In the genomic region with DNA sequence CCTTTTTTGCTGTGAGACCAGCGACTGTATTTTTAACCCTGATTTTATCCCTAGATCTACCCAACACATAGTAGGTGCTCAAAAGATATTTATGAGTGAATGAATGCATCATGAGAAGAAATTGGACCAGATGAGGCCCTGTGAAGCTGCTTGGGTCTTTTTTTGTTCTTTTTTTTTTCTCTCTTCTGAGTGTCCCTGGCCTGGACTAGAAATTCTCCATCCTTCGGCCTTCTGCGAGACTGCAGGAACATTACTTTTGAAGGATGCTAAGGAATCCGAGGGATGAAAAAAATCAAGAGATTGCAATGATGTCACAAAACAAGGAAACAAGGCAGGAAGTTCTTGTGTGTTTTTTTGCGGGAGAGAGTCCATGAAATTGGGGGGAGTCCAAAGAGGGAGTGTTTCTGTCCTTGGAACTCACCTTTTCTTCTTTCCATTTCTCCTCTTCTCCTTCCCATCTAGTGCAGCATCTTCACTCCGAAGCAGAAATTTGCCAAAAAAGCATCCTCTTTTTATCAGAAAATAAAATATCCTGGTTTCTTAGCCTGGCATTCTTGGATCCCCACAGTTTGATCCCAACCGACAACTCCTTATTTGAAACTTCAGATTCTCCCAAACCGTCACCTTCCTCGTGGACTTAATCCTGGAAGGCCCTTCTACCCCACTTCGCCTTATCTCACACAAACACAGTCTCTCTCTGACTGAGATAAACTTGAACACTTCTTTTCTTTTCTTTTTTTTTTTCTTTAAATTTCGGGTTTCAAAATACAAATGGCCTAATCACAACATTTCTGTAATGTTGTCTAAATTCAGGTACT, we compare ENCODE assay signal across 8 cellular contexts. TPM values are rescaled to one million over a fixed set of nuclear protein-coding genes. Genes with fewer than 3 reads are reported as not detected.
DNase-seq lines count a peak whose midpoint lies in the region; ATAC-seq, FAIRE-seq and TF ChIP-seq lines count a peak whose summit lies in the region.

No MANE protein-coding gene starts in this region.

- peak; percentile 59 for DNase-seq in EL
- no peak for DNase-seq in NB4 (ENCODE audit: low read depth)
- peak; percentile 20 for DNase-seq in bronchial epithelial cell (ENCODE audit: low read depth)
- DNase-seq in right lobe of liver, result no peak
- DNase-seq in tibial nerve (ENCODE audit: low spot score in 2 of 2), result no peak
- no peak for DNase-seq in GM10248 (ENCODE audit: extremely low spot score)

- peak overlapping the region; percentile 82 to 94 (median 91) for H3K27ac ChIP-seq in right lobe of liver
- H3K27ac ChIP-seq in tibial nerve, result peak overlapping the region; percentile 90 to 97 (median 96)

- ATAC-seq in right lobe of liver, result peak in 2 of 4 donors; percentile 2 to 19
- ATAC-seq in HG03196 (IDR thresholded peaks at IDR 0.05; ENCODE audit: unreplicated experiment), result no peak
- ATAC-seq in HG03565 (IDR thresholded peaks at IDR 0.05; ENCODE audit: unreplicated experiment), result no peak

- TF ChIP-seq POLR2A in NB4 (IDR thresholded peaks at IDR 0.05; ENCODE audit: extremely low read depth, insufficient read length), result no peak
- TF ChIP-seq POLR2A in right lobe of liver (IDR thresholded peaks at IDR 0.05), result no peak
- no peak for TF ChIP-seq POLR2A in tibial nerve (IDR thresholded peaks at IDR 0.05)

- POLR2A ChIA-PET in GM10248 (lab: Yijun Ruan, JAX), result interaction anchor here (1.0 to 1.3 kb wide), 3 partner anchors 14 to 204 kb away, joined by 3 to 5 read pairs (median 5); a partner anchor contains a TSS

- no peak for FAIRE-seq in bronchial epithelial cell (lab: Jason Lieb, UNC)

- 36% methylated on average over 11 of the region's 11 CpGs for WGBS in right lobe of liver (ENCODE audit: insufficient coverage, low coverage, low lambda C conversion rate, missing lambda C conversion rate)
- WGBS in tibial nerve, 2 donors, result 34 to 40% methylated on average over 11 of the region's 11 CpGs

- H3K27me3 ChIP-seq in bronchial epithelial cell (ENCODE audit: control insufficient read depth, insufficient read depth, low read length), result no peaks in the 10 kb centered on the region
- H3K27me3 ChIP-seq in right lobe of liver, result no peaks in the 10 kb centered on the region
- H3K27me3 ChIP-seq in tibial nerve, result no peaks in the 10 kb centered on the region

- CTCF ChIA-PET in GM10248 (lab: Yijun Ruan, JAX), result interaction anchor here (1.0 to 2.4 kb wide), 2 partner anchors 48 to 68 kb away, joined by 4 to 11 read pairs; no protein-coding TSS in a partner anchor

- H3K9me3 ChIP-seq in right lobe of liver, result no peaks in the 10 kb centered on the region
- H3K9me3 ChIP-seq in tibial nerve, result no peaks in the 10 kb centered on the region

- H3K4me3 ChIP-seq in NB4 (ENCODE audit: low read depth, low read length), result peak overlapping the region; percentile 91
- H3K4me3 ChIP-seq in bronchial epithelial cell (ENCODE audit: low read depth, low read length), result peak overlapping the region; percentile 94
- peak overlapping the region; percentile 95 to 99 (median 98) for H3K4me3 ChIP-seq in right lobe of liver
- peak overlapping the region; percentile 93 to 100 (median 98) for H3K4me3 ChIP-seq in tibial nerve

- H3K4me1 ChIP-seq in right lobe of liver, result peaks cover 0 to 18% (median 9%) of the 10 kb centered on the region in 4 donors
- H3K4me1 ChIP-seq in tibial nerve, result peaks cover 0 to 50% (median 23%) of the 10 kb centered on the region in 4 donors

- TF ChIP-seq EP300 in tibial nerve (IDR thresholded peaks at IDR 0.05), result no peak

- intact Hi-C loops in right lobe of liver (cut with DNase I), result no loop called here

- peaks cover 1% of the 10 kb centered on the region for H3K36me3 ChIP-seq in bronchial epithelial cell (ENCODE audit: control insufficient read depth, insufficient read depth, low read length)
- H3K36me3 ChIP-seq in right lobe of liver, result no peaks in the 10 kb centered on the region
- peaks cover 0 to 18% (median 0%) of the 10 kb centered on the region in 3 donors for H3K36me3 ChIP-seq in tibial nerve

- TF ChIP-seq CTCF in NB4 (IDR thresholded peaks at IDR 0.05; ENCODE audit: low read depth, low read length) (no peak), bronchial epithelial cell (IDR thresholded peaks at IDR 0.05; ENCODE audit: insufficient read depth, low read length, severe bottlenecking) (no peak), right lobe of liver (IDR thresholded peaks at IDR 0.05) (no peak), tibial nerve (IDR thresholded peaks at IDR 0.05) (no peak), GM10248 (IDR thresholded peaks at IDR 0.05; ENCODE audit: control extremely low read depth, extremely low read depth, low read depth, missing control alignments) (no peak)

RNA-seq across cellular contexts. Expression of gene RUSF1, which starts 0.7 kb away (rescaled TPM):
- total RNA-seq in bronchial epithelial cell (26.9 TPM in 2 replicates), right lobe of liver (10 to 100 TPM; 35.8 to 70.3 (median 54.5) TPM), tibial nerve (100 to 1,000 TPM in 2 of 4 donors, 10 to 100 TPM in 2; 71.7 to 118 (median 93.5) TPM)

RNA-seq across cellular contexts. Expression of gene AHSP, which starts 18.8 kb away (rescaled TPM):
- total RNA-seq in bronchial epithelial cell (not detected in 2 replicates), right lobe of liver (1 to 10 TPM in 3 of 6 experiments, under 1 TPM in 1, not detected in 2; 0.95 to 7.3 (median 3.0) TPM), tibial nerve (not detected)

RNA-seq across cellular contexts. Expression of gene SLC5A2, which starts 26.0 kb away (rescaled TPM):
- total RNA-seq in bronchial epithelial cell, result under 0.01 TPM in 1 of 2 replicates, not detected in the other
- total RNA-seq in right lobe of liver, result under 1 TPM in 3 of 6 experiments, not detected in 3; 0.07 to 0.14 (median 0.12) TPM
- not detected for total RNA-seq in tibial nerve

RNA-seq across cellular contexts. Expression of gene TGFB1I1, which starts 37.0 kb away (rescaled TPM):
- total RNA-seq in bronchial epithelial cell (1.6 and 2.8 TPM in 2 replicates), right lobe of liver (1 to 10 TPM; 1.9 to 7.9 (median 6.7) TPM), tibial nerve (10 to 100 TPM; 29.3 to 68.7 (median 53.5) TPM)

RNA-seq across cellular contexts. Expression of gene ARMC5, which starts 49.6 kb away (rescaled TPM):
- 4.2 and 8.4 TPM in 2 replicates for total RNA-seq in bronchial epithelial cell
- 10 to 100 TPM in 3 of 6 experiments, 1 to 10 TPM in 3; 3.9 to 20.9 (median 11.0) TPM for total RNA-seq in right lobe of liver
- 10 to 100 TPM in 1 of 4 donors, 1 to 10 TPM in 3; 6.6 to 11.6 (median 9.1) TPM for total RNA-seq in tibial nerve

Comparison
In these comparisons a context has a peak if more than half of its experiments do, and no peak if none do; other contexts are left out.
1. DNase-seq: peak in EL (single experiment) and bronchial epithelial cell (single experiment); none in NB4 (single experiment), right lobe of liver (0 of 3), tibial nerve (0 of 2) and GM10248 (single experiment).
2. Peak in every context shown above with its lines, with median percentiles within 50 percentile points of each other: H3K4me3 ChIP-seq.